20 cellular contexts compared by ENCODE assay signal in genomic region chr14:29712586-29712985, GRCh38.
DNase-seq lines count a peak whose midpoint lies in the region.
"Had no signal": no experiment of that assay in that cellular context is flagged by ENCODE, and none has a peak within 500 bp of the region (broad histone marks: within the 10 kb centered on the region; RNA-seq: fewer than 3 reads in every experiment).

No MANE protein-coding gene starts in this region.

- H3K36me3 ChIP-seq in SJCRH30: no peaks in the 10 kb centered on the region
- H3K36me3 ChIP-seq: thyroid gland had no signal

- H3K9me3 ChIP-seq in SJCRH30 (replicated peaks): no peaks in the 10 kb centered on the region
- H3K9me3 ChIP-seq: thyroid gland had no signal

- H3K4me3 ChIP-seq in SJCRH30: no peak overlapping the region
- H3K4me3 ChIP-seq: dorsolateral prefrontal cortex, thyroid gland had no signal

- peaks cover 19% of the 10 kb centered on the region for H3K4me1 ChIP-seq in SJCRH30
- H3K4me1 ChIP-seq: thyroid gland had no signal

- peak; percentile 28 for DNase-seq in DMS 273 (lab: John Stamatoyannopoulos, UW; ENCODE audit: unreplicated experiment)
- DNase-seq in DMS 273 treated with DMSO at 0.1 percent for 48 hours (lab: John Stamatoyannopoulos, UW): no peak
- DNase-seq in NCI-H2081 treated with DMSO at 0.1 percent for 48 hours (lab: John Stamatoyannopoulos, UW): peak; percentile 40
- DNase-seq in NCI-H524 treated with DMSO at 0.1 percent for 48 hours (lab: John Stamatoyannopoulos, UW): peak; percentile 84
- no peak for DNase-seq in activated CD8-positive, alpha-beta memory T cell treated with anti-CD3 and anti-CD28 coated beads for 24 hours
- no peak for DNase-seq in stimulated activated naive CD4-positive, alpha-beta T cell treated with Interleukin-2 at 50 U/mL for 16 hours (lab: John Stamatoyannopoulos, UW)
- no peak for DNase-seq in SJCRH30
- no peak for DNase-seq in CD1c-positive myeloid dendritic cell (ENCODE audit: extremely low spot score)
- DNase-seq: activated CD4-positive, alpha-beta memory T cell treated with anti-CD3 and anti-CD28 coated beads for 36 hours; activated gamma-delta T cell; CD4-positive, alpha-beta memory T cell; DMS53; dorsolateral prefrontal cortex; left cardiac atrium; mammary epithelial cell; NCI-H187 treated with DMSO at 0.1 percent for 48 hours; SIG-M5; stimulated activated naive CD8-positive, alpha-beta T cell treated with anti-CD3 and anti-CD28 coated beads, Interleukin-15, amount 100 ng/mL, for 72 hours; thyroid gland had no signal

- no peak overlapping the region for H3K27ac ChIP-seq in SJCRH30
- H3K27ac ChIP-seq: 22Rv1, dorsolateral prefrontal cortex, thyroid gland had no signal

- H3K27me3 ChIP-seq in SJCRH30: no peaks in the 10 kb centered on the region
- H3K27me3 ChIP-seq: dorsolateral prefrontal cortex, thyroid gland had no signal

Comparison
In these comparisons a context has a peak if more than half of its experiments do, and no peak if none do; other contexts are left out.
1. DNase-seq: peak in DMS 273 (single experiment), NCI-H2081 treated with DMSO at 0.1 percent for 48 hours (single experiment) and NCI-H524 treated with DMSO at 0.1 percent for 48 hours (single experiment); none in DMS 273 treated with DMSO at 0.1 percent for 48 hours (single experiment), activated CD8-positive, alpha-beta memory T cell treated with anti-CD3 and anti-CD28 coated beads for 24 hours (single experiment), stimulated activated naive CD4-positive, alpha-beta T cell treated with Interleukin-2 at 50 U/mL for 16 hours (single experiment), SJCRH30 (0 of 2) and CD1c-positive myeloid dendritic cell (single experiment).